Comparison of ENCODE assay signal across 16 cellular contexts in genomic region chr9:132742821-132743311, GRCh38.
A peak's percentile ranks its signal among the peaks of the same experiment; 100 is the strongest.
DNase-seq lines count a peak whose midpoint lies in the region; ATAC-seq and TF ChIP-seq lines count a peak whose summit lies in the region.
"Had no signal": no experiment of that assay in that cellular context is flagged by ENCODE, and none has a peak within 500 bp of the region (broad histone marks: within the 10 kb centered on the region; RNA-seq: fewer than 3 reads in every experiment).

No MANE protein-coding gene starts in this region.

- no peak overlapping the region for H3K27ac ChIP-seq in aorta (ENCODE audit: low read depth in 1 of 2, low read length in 2 of 2)
- H3K27ac ChIP-seq in PC-9: no peak overlapping the region
- H3K27ac ChIP-seq: C4-2B, Peyer's patch had no signal

- H3K4me3 ChIP-seq in NT2/D1 (ENCODE audit: insufficient read length, low read depth) (peak overlapping the region; percentile 8), aorta (ENCODE audit: low read length in 2 of 2) (no peak overlapping the region), PC-9 (no peak overlapping the region)
- H3K4me3 ChIP-seq: Peyer's patch had no signal

- POLR2A ChIA-PET in PC-9 (lab: Charles Lee; ENCODE audit: unreplicated experiment): no interaction called here

- no peak for TF ChIP-seq CTCF in PC-9 (conservative IDR thresholded peaks at IDR 0.05)

- H3K27me3 ChIP-seq in NT2/D1 (ENCODE audit: insufficient read depth, insufficient read length) (peaks cover 73% of the 10 kb centered on the region), aorta (ENCODE audit: control insufficient read depth in 1 of 2, insufficient read depth in 2 of 2, low read length in 1 of 2) (no peaks in the 10 kb centered on the region), PC-9 (ENCODE audit: insufficient read depth, low read depth) (peaks cover 50% of the 10 kb centered on the region)

- no TSS peak for BruUV-seq in PC-9 (replicated peaks; lab: Mats Ljungman, UMichigan)

- no peak overlapping the region for H2AFZ ChIP-seq in PC-9

- intact Hi-C loops in aorta (cut with DNase I): no loop called here
- intact Hi-C loops in PC-9 (cut with micrococcal nuclease; ENCODE audit: unreplicated experiment): no loop called here

- no peaks in the 10 kb centered on the region for H3F3A ChIP-seq in PC-9 (ENCODE audit: insufficient read depth, low read depth)

- no peaks in the 10 kb centered on the region for H4K20me1 ChIP-seq in PC-9 (ENCODE audit: insufficient read depth)

- ATAC-seq in activated CD8-positive, alpha-beta memory T cell treated with anti-CD3 and anti-CD28 coated beads, Interleukin-2, amount 10 ng/mL, durations not matched to agents 7 days and 5 days: no peak
- ATAC-seq in aorta (ENCODE audit: low FRiP score) (peak; percentile 44), GM19328 (IDR thresholded peaks at IDR 0.05; ENCODE audit: unreplicated experiment) (no peak), HG03039 (IDR thresholded peaks at IDR 0.05; ENCODE audit: unreplicated experiment) (no peak)

- H3K9ac ChIP-seq in NT2/D1 (ENCODE audit: insufficient read length, low read depth): no peak overlapping the region

- no peaks in the 10 kb centered on the region for H3K9me3 Mint-ChIP-seq in activated CD8-positive, alpha-beta memory T cell treated with anti-CD3 and anti-CD28 coated beads, Interleukin-2, amount 10 ng/mL, durations not matched to agents 7 days and 5 days (ENCODE audit: low read depth)

- no peak overlapping the region for H3K27ac Mint-ChIP-seq in activated CD8-positive, alpha-beta memory T cell treated with anti-CD3 and anti-CD28 coated beads, Interleukin-2, amount 10 ng/mL, durations not matched to agents 7 days and 5 days

- H3K4me1 ChIP-seq in NT2/D1 (ENCODE audit: insufficient read depth, insufficient read length) (peaks cover 17% of the 10 kb centered on the region), aorta (ENCODE audit: control insufficient read depth in 1 of 2, insufficient read depth in 2 of 2, low read length in 2 of 2) (no peaks in the 10 kb centered on the region), PC-9 (replicated peaks; ENCODE audit: insufficient read depth) (no peaks in the 10 kb centered on the region)
- H3K4me1 ChIP-seq: Peyer's patch had no signal

- H3K27me3 Mint-ChIP-seq in activated CD8-positive, alpha-beta memory T cell treated with anti-CD3 and anti-CD28 coated beads, Interleukin-2, amount 10 ng/mL, durations not matched to agents 7 days and 5 days: peaks cover 54% of the 10 kb centered on the region

- no peaks in the 10 kb centered on the region for H3K79me2 ChIP-seq in PC-9 (ENCODE audit: low read depth)

- H3K9me2 ChIP-seq in PC-9 (ENCODE audit: insufficient read depth): no peaks in the 10 kb centered on the region

- 36 to 42% methylated on average over 16 to 17 of the region's 17 CpGs for WGBS in aorta, 2 donors

- H3K9me3 ChIP-seq in NT2/D1 (ENCODE audit: insufficient read depth, low read length) (no peaks in the 10 kb centered on the region), aorta (ENCODE audit: control insufficient read depth, low read length) (no peaks in the 10 kb centered on the region), PC-9 (ENCODE audit: insufficient read depth, low read depth) (no peaks in the 10 kb centered on the region)
- H3K9me3 ChIP-seq: Peyer's patch had no signal

- H3K36me3 Mint-ChIP-seq in activated CD8-positive, alpha-beta memory T cell treated with anti-CD3 and anti-CD28 coated beads, Interleukin-2, amount 10 ng/mL, durations not matched to agents 7 days and 5 days: no peaks in the 10 kb centered on the region

- H3K4me1 Mint-ChIP-seq in activated CD8-positive, alpha-beta memory T cell treated with anti-CD3 and anti-CD28 coated beads, Interleukin-2, amount 10 ng/mL, durations not matched to agents 7 days and 5 days: no peaks in the 10 kb centered on the region

- DNase-seq in activated CD8-positive, alpha-beta memory T cell treated with anti-CD3 and anti-CD28 coated beads, Interleukin-2, amount 50 U/mL, for 48 hours: peak; percentile 47
- no peak for DNase-seq in activated CD8-positive, alpha-beta memory T cell treated with anti-CD3 and anti-CD28 coated beads, Interleukin-2, amount 10 ng/mL, durations not matched to agents 7 days and 5 days
- DNase-seq in NT2/D1 (ENCODE audit: low read depth, low spot score): no peak
- DNase-seq in iPS-NIHi7 (ENCODE audit: extremely low spot score): peak; percentile 19
- peak in 1 of 2 donors; percentile 51 for DNase-seq in aorta
- no peak for DNase-seq in PC-9
- DNase-seq: DMS153, HCEC 1CT, IMR-90, NCI-H1436, NCI-H2081, SHP77 treated with DMSO at 0.1 percent for 48 hours had no signal

- CTCF ChIA-PET in activated CD8-positive, alpha-beta memory T cell treated with anti-CD3 and anti-CD28 coated beads, Interleukin-2, amount 10 ng/mL, durations not matched to agents 7 days and 5 days (lab: Charles Lee): no interaction called here
- CTCF ChIA-PET in PC-9 (lab: Charles Lee): no interaction called here

- H3K36me3 ChIP-seq in NT2/D1 (ENCODE audit: insufficient read depth, insufficient read length, low read length) (no peaks in the 10 kb centered on the region), aorta (ENCODE audit: control insufficient read depth in 1 of 2, insufficient read depth in 2 of 2, low read length in 1 of 2) (no peaks in the 10 kb centered on the region), PC-9 (ENCODE audit: low read depth) (no peaks in the 10 kb centered on the region)
- H3K36me3 ChIP-seq: Peyer's patch had no signal

- H3K4me2 ChIP-seq in PC-9: no peak overlapping the region

- no peak overlapping the region for H3K4me3 Mint-ChIP-seq in activated CD8-positive, alpha-beta memory T cell treated with anti-CD3 and anti-CD28 coated beads, Interleukin-2, amount 10 ng/mL, durations not matched to agents 7 days and 5 days

Comparison
In these comparisons a context has a peak if more than half of its experiments do, and no peak if none do; other contexts are left out.
1. DNase-seq: peak in activated CD8-positive, alpha-beta memory T cell treated with anti-CD3 and anti-CD28 coated beads, Interleukin-2, amount 50 U/mL, for 48 hours (single experiment) and iPS-NIHi7 (single experiment); none in activated CD8-positive, alpha-beta memory T cell treated with anti-CD3 and anti-CD28 coated beads, Interleukin-2, amount 10 ng/mL, durations not matched to agents 7 days and 5 days (single experiment), NT2/D1 (single experiment) and PC-9 (0 of 2).